In the genomic region with DNA sequence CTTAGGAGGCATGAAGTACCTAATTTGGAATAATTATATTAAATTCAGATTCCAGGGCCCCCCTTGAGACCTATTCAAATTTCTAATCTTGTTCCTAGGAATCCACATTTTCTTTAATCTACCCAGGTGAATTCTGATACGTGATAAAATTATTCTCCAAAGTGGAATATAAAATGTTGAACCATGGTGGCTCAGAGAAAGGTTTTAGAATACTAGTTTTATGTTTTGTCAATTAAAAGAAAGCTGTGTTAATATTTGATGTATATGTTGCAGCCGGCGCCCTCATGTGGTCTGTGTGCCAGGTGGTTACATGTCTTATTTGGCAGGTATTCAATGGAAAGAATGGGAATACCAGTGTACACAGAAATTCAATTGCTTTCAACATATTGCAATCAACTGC, we compare ENCODE assay signal across 8 cellular contexts.
DNase-seq lines count a peak whose midpoint lies in the region; ATAC-seq and TF ChIP-seq lines count a peak whose summit lies in the region.

No MANE protein-coding gene starts in this region.

- ATAC-seq in PC-3: no peak
- no peak for ATAC-seq in GM18519 (IDR thresholded peaks at IDR 0.05; ENCODE audit: low FRiP score, unreplicated experiment)
- ATAC-seq in HG03025 (IDR thresholded peaks at IDR 0.05; ENCODE audit: low FRiP score, unreplicated experiment): no peak
- no peak for ATAC-seq in HG03280 (IDR thresholded peaks at IDR 0.05; ENCODE audit: unreplicated experiment)

- H4K91ac ChIP-seq in neuronal stem cell (ENCODE audit: low read depth, low read length, poor library complexity): no peak overlapping the region

- H3K4me1 ChIP-seq in cardiac muscle cell (ENCODE audit: low read depth): peaks cover 12% of the 10 kb centered on the region
- no peaks in the 10 kb centered on the region for H3K4me1 ChIP-seq in PC-3 (ENCODE audit: insufficient read depth, low read length)
- peaks cover 0 to 2% of the 10 kb centered on the region in 2 donors for H3K4me1 ChIP-seq in neuronal stem cell (ENCODE audit: control insufficient read depth in 2 of 2, insufficient read depth in 1 of 2, low read depth in 1 of 2, low read length in 2 of 2)

- intact Hi-C loops in cardiac septum (cut with DNase I): no loop called here
- intact Hi-C loops in PC-3 (cut with micrococcal nuclease): no loop called here

- POLR2A ChIA-PET in PC-3 (lab: Charles Lee; ENCODE audit: unreplicated experiment): no interaction called here

- BruUV-seq in PC-3 (replicated peaks; lab: Mats Ljungman, UMichigan): no TSS peak

- H2BK15ac ChIP-seq in neuronal stem cell (ENCODE audit: low read length): no peak overlapping the region

- H2AK5ac ChIP-seq in neuronal stem cell (ENCODE audit: low read depth, low read length): no peak overlapping the region

- TF ChIP-seq CTCF in cardiac muscle cell (IDR thresholded peaks at IDR 0.05; ENCODE audit: low read depth, low read length) (peak; percentile 32), PC-3 (conservative IDR thresholded peaks at IDR 0.05; ENCODE audit: low read depth, low read length) (0 out of 2 replicates have a peak, but pooled peaks have one; percentile 28)

- H2BK12ac ChIP-seq in neuronal stem cell (ENCODE audit: low read length): no peak overlapping the region

- no peak overlapping the region for H3K4ac ChIP-seq in neuronal stem cell (ENCODE audit: low read length)

- CTCF ChIA-PET in PC-3 (lab: Charles Lee): no interaction called here

- no peaks in the 10 kb centered on the region for H3K36me3 ChIP-seq in cardiac muscle cell
- H3K36me3 ChIP-seq in PC-3 (ENCODE audit: low read depth, low read length): no peaks in the 10 kb centered on the region; the same call in 1 of the 2 replicates
- no peaks in the 10 kb centered on the region for H3K36me3 ChIP-seq in neuronal stem cell (replicated peaks in 1 of 2; ENCODE audit: control insufficient read depth in 2 of 2, insufficient read depth in 2 of 2, low read length in 2 of 2)

- H3K9ac ChIP-seq in PC-3 (ENCODE audit: low read length): no peak overlapping the region
- H3K9ac ChIP-seq in neuronal stem cell (ENCODE audit: low read depth, low read length, poor library complexity): no peak overlapping the region

- no CpG with 5 or more reads among the region's 3 CpGs for WGBS in neuronal stem cell (ENCODE audit: extremely low coverage in 2 of 2, insufficient read length in 2 of 2, insufficient replicate concordance in 1 of 2), 2 donors

- no peak overlapping the region for H4K8ac ChIP-seq in neuronal stem cell (ENCODE audit: low read depth, low read length)

- no peak overlapping the region for H3K14ac ChIP-seq in neuronal stem cell (ENCODE audit: low read length)

- H3K9me3 ChIP-seq in cardiac muscle cell (ENCODE audit: low read depth) (no peaks in the 10 kb centered on the region), PC-3 (ENCODE audit: low read length) (no peaks in the 10 kb centered on the region), neuronal stem cell (replicated peaks in 1 of 2; ENCODE audit: control insufficient read depth in 2 of 2, insufficient read depth in 1 of 2, low read depth in 1 of 2, low read length in 2 of 2) (no peaks in the 10 kb centered on the region)

- no peak overlapping the region for H3K27ac ChIP-seq in cardiac muscle cell
- no peak overlapping the region for H3K27ac ChIP-seq in PC-3 (ENCODE audit: low read length)
- H3K27ac ChIP-seq in neuronal stem cell (replicated peaks; ENCODE audit: low read length): no peak overlapping the region

- DNase-seq in cardiac muscle cell (ENCODE audit: low read depth in 1 of 2, low spot score in 1 of 2) (peak; percentile 37 to 42), cardiac septum (ENCODE audit: low spot score) (no peak), PC-3 (no peak), fibroblast of peridontal ligament (ENCODE audit: extremely low read depth) (peak; percentile 16), neuronal stem cell (ENCODE audit: low spot score) (no peak)

- H3K9me2 ChIP-seq in PC-3 (replicated peaks; ENCODE audit: low read length): no peaks in the 10 kb centered on the region

- H3K4me3 ChIP-seq in cardiac muscle cell (no peak overlapping the region), PC-3 (ENCODE audit: low read length) (no peak overlapping the region), neuronal stem cell (ENCODE audit: low read length in 2 of 2) (no peak overlapping the region)

- no peak overlapping the region for H2AFZ ChIP-seq in PC-3 (ENCODE audit: low read length)
- H2AFZ ChIP-seq in neuronal stem cell (ENCODE audit: low read length): no peak overlapping the region

- H3K4me2 ChIP-seq in PC-3 (ENCODE audit: low read length): no peak overlapping the region
- H3K4me2 ChIP-seq in neuronal stem cell (ENCODE audit: insufficient read depth, low read length, poor library complexity, severe bottlenecking): no peak overlapping the region

- H3K23ac ChIP-seq in neuronal stem cell (ENCODE audit: low read depth, low read length, poor library complexity): no peak overlapping the region

- no peaks in the 10 kb centered on the region for H3F3A ChIP-seq in PC-3 (ENCODE audit: low read length, unreplicated experiment)

- H3K27me3 ChIP-seq in cardiac muscle cell (no peaks in the 10 kb centered on the region), PC-3 (ENCODE audit: low read length) (no peaks in the 10 kb centered on the region; the same call in 1 of the 2 replicates), neuronal stem cell (ENCODE audit: control insufficient read depth in 3 of 3, insufficient read depth in 3 of 3, low read depth in 1 of 3, low read length in 3 of 3) (no peaks in the 10 kb centered on the region)

- no peak overlapping the region for H2BK120ac ChIP-seq in neuronal stem cell (ENCODE audit: low read depth, low read length)

- no peaks in the 10 kb centered on the region for H4K20me1 ChIP-seq in PC-3 (ENCODE audit: low read length)

- no peaks in the 10 kb centered on the region for H3K79me2 ChIP-seq in PC-3 (ENCODE audit: low read length)

- H2BK5ac ChIP-seq in neuronal stem cell (ENCODE audit: low read length): no peak overlapping the region

- peaks cover 2% of the 10 kb centered on the region for H3K79me1 ChIP-seq in neuronal stem cell (ENCODE audit: low read depth, low read length)

- H3K18ac ChIP-seq in neuronal stem cell (ENCODE audit: low read length): no peak overlapping the region

Comparison
In these comparisons a context has a peak if more than half of its experiments do, and no peak if none do; other contexts are left out.
1. DNase-seq: peak in cardiac muscle cell (2 of 2) and fibroblast of peridontal ligament (single experiment); none in cardiac septum (single experiment), PC-3 (single experiment) and neuronal stem cell (single experiment).